11 cellular contexts compared by ENCODE assay signal in the genomic region with DNA sequence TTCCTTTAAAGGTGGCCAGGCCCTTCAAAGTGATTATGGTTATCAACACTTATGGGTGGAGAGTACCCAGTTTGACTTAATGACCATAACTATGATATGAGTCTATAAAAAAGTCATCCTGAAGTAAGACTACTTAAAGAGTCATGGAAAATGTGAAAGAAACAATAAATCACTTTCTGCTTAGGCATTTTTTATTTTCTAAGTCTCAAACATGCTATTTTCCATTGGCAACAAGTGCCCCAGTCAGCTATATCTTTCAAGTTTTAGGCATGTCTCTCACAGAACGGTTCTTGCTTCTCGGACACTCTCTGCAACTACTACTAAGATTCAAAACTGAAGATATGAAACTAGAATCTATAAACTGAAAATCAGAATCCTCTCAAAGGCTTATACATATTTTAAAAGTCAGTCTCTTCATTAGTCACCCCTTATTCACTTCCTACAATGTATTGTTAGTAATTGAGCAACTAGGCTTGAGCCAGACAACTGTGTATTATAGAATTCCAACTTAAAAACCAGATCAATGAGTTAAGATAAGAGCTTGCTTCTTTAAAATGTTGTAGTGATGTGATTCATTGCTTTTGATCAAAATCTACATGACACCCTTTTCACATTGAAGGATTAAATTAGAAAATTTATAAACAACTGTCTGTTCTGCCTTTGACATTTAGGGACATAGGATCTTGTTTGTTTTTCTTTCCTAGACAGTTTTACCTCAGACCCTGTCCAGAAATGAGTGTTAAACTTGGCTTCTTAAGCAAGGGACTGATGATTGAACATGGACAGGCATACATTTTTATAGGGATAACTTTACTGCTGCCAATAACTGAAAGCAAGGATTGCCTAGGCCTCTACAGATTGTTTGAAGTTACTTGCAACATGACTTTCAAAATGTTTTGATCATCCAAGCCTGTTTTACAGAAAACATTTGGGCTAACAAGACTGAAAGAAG. TPM values are rescaled to one million over a fixed set of nuclear protein-coding genes. Genes with fewer than 3 reads are reported as not detected.
DNase-seq lines count a peak whose midpoint lies in the region; ATAC-seq, FAIRE-seq and TF ChIP-seq lines count a peak whose summit lies in the region.
"Had no signal": no experiment of that assay in that cellular context is flagged by ENCODE, and none has a peak within 500 bp of the region (broad histone marks: within the 10 kb centered on the region; RNA-seq: fewer than 3 reads in every experiment).

No MANE protein-coding gene starts in this region.

- peaks cover 68% of the 10 kb centered on the region for H3K79me2 ChIP-seq in K562 (ENCODE audit: control insufficient read depth, insufficient read depth, low read length)

- H3K4me2 ChIP-seq in K562 (ENCODE audit: insufficient read depth, low read length), result peak overlapping the region; percentile 76

- H3K4me1 ChIP-seq in K562 (replicated peaks in 1 of 2; ENCODE audit: control insufficient read depth in 2 of 2, insufficient read depth in 2 of 2, low read length in 2 of 2) (peaks cover 12 to 28% of the 10 kb centered on the region in 2 experiments; a peak in 4 of 5 replicates), ovary (ENCODE audit: insufficient read depth) (peaks cover 4% of the 10 kb centered on the region)

- TF ChIP-seq POLR2A in K562 (conservative IDR thresholded peaks at IDR 0.05) (peak; percentile 78), ovary (IDR thresholded peaks at IDR 0.05) (no peak)

- no peak for TF ChIP-seq CTCF in K562 (IDR thresholded peaks at IDR 0.05 in 2 of 3, conservative IDR thresholded peaks at IDR 0.05 in 1 of 3; ENCODE audit: insufficient read depth in 2 of 3, low read depth in 1 of 3, low read length in 3 of 3)
- TF ChIP-seq CTCF in ovary (IDR thresholded peaks at IDR 0.05), result no peak
- no peak for TF ChIP-seq CTCF in dorsolateral prefrontal cortex (IDR thresholded peaks at IDR 0.05 in 54 of 56, conservative IDR thresholded peaks at IDR 0.05 in 2 of 56; ENCODE audit: low read depth in 1 of 56, partially characterized antibody in 56 of 56)

- peak; percentile 15 for ATAC-seq in HG02973 (IDR thresholded peaks at IDR 0.05; ENCODE audit: unreplicated experiment)
- no peak for ATAC-seq in K562
- no peak for ATAC-seq in GM21526 (IDR thresholded peaks at IDR 0.05; ENCODE audit: low FRiP score, unreplicated experiment)
- ATAC-seq in HG02981 (IDR thresholded peaks at IDR 0.05; ENCODE audit: unreplicated experiment), result no peak

- peak overlapping the region in 1 of 2 experiments; percentile 77; a peak in 2 of 4 replicates for H3K9ac ChIP-seq in K562 (ENCODE audit: insufficient read depth in 1 of 2, low read depth in 2 of 2, low read length in 2 of 2)

- BruUV-seq in K562 (replicated peaks; lab: Mats Ljungman, UMichigan), result no TSS peak

- CTCF ChIA-PET in K562 (lab: Yijun Ruan, JAX; ENCODE audit: low intra/inter-chr PET ratio), result no interaction called here

- no peaks in the 10 kb centered on the region for H3K9me1 ChIP-seq in K562 (ENCODE audit: control insufficient read depth, insufficient read depth, low read length)

- intact Hi-C loops in K562 (cut with micrococcal nuclease), result loop anchor here (5.0 kb wide), 1 partner anchor 267 kb away; a partner anchor contains a TSS
- intact Hi-C loops in ovary (cut with DNase I), result loop anchor here in 3 of 4 donors (5.0 to 10.0 kb wide), 3 partner anchors 112 to 1033 kb away; no protein-coding TSS in a partner anchor
- intact Hi-C loops in dorsolateral prefrontal cortex (cut with DNase I), result no loop called here

- peaks cover 55% of the 10 kb centered on the region for H3K36me3 ChIP-seq in K562 (ENCODE audit: control insufficient read depth, insufficient read depth, low read length)
- no peaks in the 10 kb centered on the region for H3K36me3 ChIP-seq in ovary

- H3K27me3 ChIP-seq in K562 (ENCODE audit: control insufficient read depth in 2 of 2, insufficient read depth in 2 of 2, low read length in 2 of 2) (no peaks in the 10 kb centered on the region), ovary (no peaks in the 10 kb centered on the region), dorsolateral prefrontal cortex (no peaks in the 10 kb centered on the region)

- no peak overlapping the region for H2AFZ ChIP-seq in K562 (ENCODE audit: low read depth, low read length)

- in situ Hi-C loops in K562 (cut with MboI), result no loop called here

- TF ChIP-seq EP300 in K562 (IDR thresholded peaks at IDR 0.05; ENCODE audit: low read length), result no peak
- TF ChIP-seq EP300 in ovary (IDR thresholded peaks at IDR 0.05), result no peak

- H3K4me3 ChIP-seq in K562 (peak overlapping the region; percentile 89), ovary (peak overlapping the region; percentile 93), dorsolateral prefrontal cortex (peak overlapping the region in 2 of 59 donors; percentile 0 to 12)

- FAIRE-seq in GM18507 (lab: Jason Lieb, UNC) (peak; percentile 29), K562 (lab: Jason Lieb, UNC) (no peak)
- FAIRE-seq: H1, islet of Langerhans had no signal

- POLR2A ChIA-PET in K562 (lab: Yijun Ruan, JAX), result no interaction called here

- no peaks in the 10 kb centered on the region for H4K20me1 ChIP-seq in K562 (replicated peaks; ENCODE audit: control insufficient read depth, insufficient read depth, low read length)

- TF ChIP-seq RAD21 in K562 (CRISPR knock-in tag; conservative IDR thresholded peaks at IDR 0.05 in 1 of 2, IDR thresholded peaks at IDR 0.05 in 1 of 2), result no peak

- H3K9me3 ChIP-seq in K562 (replicated peaks; ENCODE audit: control insufficient read depth, insufficient read depth, low read depth, low read length), result no peaks in the 10 kb centered on the region
- no peaks in the 10 kb centered on the region for H3K9me3 ChIP-seq in ovary

- no peak for DNase-seq in GM18507 (ENCODE audit: extremely low spot score, insufficient read length, low read depth)
- no peak for DNase-seq in K562 (ENCODE audit: extremely low read depth in 1 of 4, low spot score in 3 of 4)
- no peak for DNase-seq in ovary
- DNase-seq in dorsolateral prefrontal cortex, result no peak
- DNase-seq in stimulated activated CD4-positive, alpha-beta T cell treated with anti-CD3 and anti-CD28 coated beads, Interleukin-2, amount 100 ng/mL, for 48 hours, result no peak
- DNase-seq: stimulated activated naive CD4-positive, alpha-beta T cell treated with Interleukin-2 at 50 U/mL for 16 hours had no signal

- WGBS in K562 (ENCODE audit: insufficient coverage, low coverage, missing lambda C conversion rate), result 12% methylated on average over 2 of the region's 2 CpGs
- 61 to 79% (median 70%) methylated on average over 2 of the region's 2 CpGs for WGBS in ovary, 3 donors

- peak overlapping the region; percentile 87 for H3K27ac ChIP-seq in K562 (ENCODE audit: extremely low read depth, low read depth, low read length)
- H3K27ac ChIP-seq in ovary, result peak overlapping the region in 1 of 2 donors; percentile 96
- H3K27ac ChIP-seq in dorsolateral prefrontal cortex, result peak overlapping the region in 2 of 59 donors; percentile 1 to 4

TF ChIP-seq in K562, 482 proteins besides CTCF, POLR2A, EP300 and RAD21 (continues in another document):
- TF ChIP-seq TOE1 (IDR thresholded peaks at IDR 0.05; ENCODE audit: borderline replicate concordance), result no peak
- no peak for TF ChIP-seq TOE1 (CRISPR knock-in tag; IDR thresholded peaks at IDR 0.05; ENCODE audit: borderline replicate concordance, low read depth)
- no peak for TF ChIP-seq ETV6 (IDR thresholded peaks at IDR 0.05; ENCODE audit: borderline replicate concordance in 1 of 2, low read depth in 2 of 2, low read length in 1 of 2)
- TF ChIP-seq ETV6 (CRISPR knock-in tag; IDR thresholded peaks at IDR 0.05; ENCODE audit: borderline replicate concordance), result no peak
- TF ChIP-seq ZNF408 (CRISPR knock-in tag; IDR thresholded peaks at IDR 0.05; ENCODE audit: low read depth), result no peak
- no peak for TF ChIP-seq RCOR1 (IDR thresholded peaks at IDR 0.05; ENCODE audit: borderline replicate concordance in 1 of 2, low read depth in 2 of 2, low read length in 2 of 2)
- TF ChIP-seq CHD1 (IDR thresholded peaks at IDR 0.05; ENCODE audit: low read length), result peak; percentile 5
- no peak for TF ChIP-seq GATAD2A (IDR thresholded peaks at IDR 0.05)
- no peak for TF ChIP-seq PTBP1 (IDR thresholded peaks at IDR 0.05; ENCODE audit: low read depth, low read length)
- no peak for TF ChIP-seq BMI1 (IDR thresholded peaks at IDR 0.05; ENCODE audit: low read length)
- no peak for TF ChIP-seq RFX1 (IDR thresholded peaks at IDR 0.05)
- TF ChIP-seq ERF (CRISPR knock-in tag; IDR thresholded peaks at IDR 0.05), result no peak
- no peak for TF ChIP-seq TGIF2 (CRISPR knock-in tag; IDR thresholded peaks at IDR 0.05)

RNA-seq across cellular contexts. Expression of a gene that starts 2.9 kb away (rescaled TPM):
- total RNA-seq in K562 (2011; cell fraction: chromatin; rRNA removed; ENCODE audit: low replicate concordance), result 163 and 271 TPM in 2 replicates
- 73.4 and 76.1 TPM in 2 replicates for total RNA-seq in K562 (2011; cell fraction: nucleolus; rRNA removed)
- total RNA-seq in K562 (2011; cell fraction: nucleoplasm; rRNA removed), result 102 and 117 TPM in 2 replicates
- total RNA-seq in K562 (2014; rRNA removed), result 39.1 and 50.5 TPM in 2 replicates
- 75.4 and 103 TPM in 2 replicates for total RNA-seq in K562 (2014; rRNA removed; fragmentation: Illumina TruSeq; extraction: Trizol)
- total RNA-seq in K562 (2015; rRNA removed; fragmentation: Illumina TruSeq; extraction: Trizol), result 60.3 and 61.8 TPM in 2 replicates
- 68.1 and 83.8 TPM in 2 replicates for total RNA-seq in K562 (2021)
- 51.7 and 79.1 TPM in 2 replicates for polyA plus RNA-seq in K562 (2011; rRNA removed)
- polyA plus RNA-seq in K562 (2011; cell fraction: cytosol; rRNA removed), result 10.2 and 18.4 TPM in 2 replicates
- 42.2 and 47.3 TPM in 2 replicates for polyA plus RNA-seq in K562 (2011; cell fraction: nucleus; rRNA removed)
- polyA plus RNA-seq in K562 (2012), result 69.7 and 118 TPM in 2 replicates
- 62.5 and 71.0 TPM in 2 replicates for polyA plus RNA-seq in K562 (2014; fragmentation: Illumina TruSeq; extraction: Trizol)
- polyA plus RNA-seq in K562 (2014; fragmentation: Nextera tagmentation; extraction: Ambion mirVana), result 10 to 100 TPM; 10.1 to 26.6 TPM
- polyA plus RNA-seq in K562 (2014; rRNA removed), result 34.8 and 37.4 TPM in 2 replicates
- polyA minus RNA-seq in K562 (2011; rRNA and poly(A)+ RNA removed), result 139 and 146 TPM in 2 replicates
- 33.9 and 51.2 TPM in 2 replicates for polyA minus RNA-seq in K562 (2011; cell fraction: cytosol; rRNA and poly(A)+ RNA removed)
- 92.2 and 147 TPM in 2 replicates for polyA minus RNA-seq in K562 (2011; cell fraction: nucleus; rRNA and poly(A)+ RNA removed)
- 100 to 1,000 TPM in 3 of 7 donors, 10 to 100 TPM in 4; 78.3 to 230 (median 88.7) TPM for total RNA-seq in ovary
- 100 to 1,000 TPM in 1 of 2 donors, 10 to 100 TPM in 1; 64.4 to 231 TPM for polyA plus RNA-seq in ovary
- 10 to 100 TPM in 23 of 120 experiments, 1 to 10 TPM in 97; 3.0 to 17.1 (median 7.2) TPM for total RNA-seq in dorsolateral prefrontal cortex

Comparison
In these comparisons a context has a peak if more than half of its experiments do, and no peak if none do; other contexts are left out.
1. intact Hi-C loops: an anchor here in K562 (5.0 kb wide) and ovary (5.0 to 10.0 kb wide); none called in dorsolateral prefrontal cortex.